In genomic region chr11:123357990-123358827, GRCh38 we compare ENCODE assay signal across 8 cellular contexts.
DNase-seq lines count a peak whose midpoint lies in the region; ATAC-seq and TF ChIP-seq lines count a peak whose summit lies in the region.

No MANE protein-coding gene starts in this region.

- H3K4me1 Mint-ChIP-seq in activated T-helper 2 cell treated with anti-CD3 and anti-CD28 coated beads, Interferon-gamma antibody, Interleukin-2, Interleukin-4, amounts not matched to agents 10 μg/mL and 5 μg/mL and 100 μg/mL, durations not matched to agents 14 hours and 24 hours and 36 hours (ENCODE audit: low read depth): peaks cover 51% of the 10 kb centered on the region

- H3K9me3 ChIP-seq in right atrium auricular region (no peaks in the 10 kb centered on the region), spleen (no peaks in the 10 kb centered on the region)

- no peaks in the 10 kb centered on the region for H3K27me3 ChIP-seq in right atrium auricular region
- peaks cover 0 to 60% (median 13%) of the 10 kb centered on the region in 7 donors for H3K27me3 ChIP-seq in spleen (replicated peaks in 1 of 7)

- intact Hi-C loops in activated T-helper 2 cell treated with anti-CD3 and anti-CD28 coated beads, Interferon-gamma antibody, Interleukin-2, Interleukin-4, amounts not matched to agents 10 μg/mL and 5 μg/mL and 100 μg/mL, durations not matched to agents 14 hours and 24 hours and 36 hours (cut with micrococcal nuclease): loop anchor here (1.0 to 2.0 kb wide), 6 partner anchors 20 to 121 kb away; partner anchors contain the start of gene GRAMD1B
- intact Hi-C loops in spleen (cut with DNase I; ENCODE audit: low total_unique reads): no loop called here

- TF ChIP-seq CTCF in right atrium auricular region (IDR thresholded peaks at IDR 0.05) (peak in 1 of 2 donors; percentile 60), spleen (IDR thresholded peaks at IDR 0.05 in 8 of 11, conservative IDR thresholded peaks at IDR 0.05 in 3 of 11) (no peak)

- peaks cover 0 to 19% of the 10 kb centered on the region in 2 donors for H3K4me1 ChIP-seq in right atrium auricular region
- H3K4me1 ChIP-seq in spleen: peaks cover 0 to 22% (median 13%) of the 10 kb centered on the region in 6 donors

- no peaks in the 10 kb centered on the region for H3K9me3 Mint-ChIP-seq in activated T-helper 2 cell treated with anti-CD3 and anti-CD28 coated beads, Interferon-gamma antibody, Interleukin-2, Interleukin-4, amounts not matched to agents 10 μg/mL and 5 μg/mL and 100 μg/mL, durations not matched to agents 14 hours and 24 hours and 36 hours

- DNase-seq in Ammon's horn (ENCODE audit: low spot score) (peak; percentile 36), NCI-H1417 (lab: John Stamatoyannopoulos, UW) (peak; percentile 15 to 92 (median 83)), right atrium auricular region (ENCODE audit: low spot score) (no peak), spleen (peak; percentile 71), SIG-M5 (lab: John Stamatoyannopoulos, UW) (no peak)
- peak; percentile 43 for DNase-seq in activated T-helper 2 cell treated with anti-CD3 and anti-CD28 coated beads, Interferon-gamma antibody, Interleukin-2, Interleukin-4, amounts not matched to agents 10 μg/mL and 5 μg/mL and 100 μg/mL, durations not matched to agents 14 hours and 24 hours and 36 hours (ENCODE audit: low spot score)

- ATAC-seq in GM19351 (IDR thresholded peaks at IDR 0.05; ENCODE audit: unreplicated experiment) (peak; percentile 73), HG02970 (IDR thresholded peaks at IDR 0.05; ENCODE audit: low FRiP score, unreplicated experiment) (no peak)

- peaks cover 13% of the 10 kb centered on the region for H3K36me3 Mint-ChIP-seq in activated T-helper 2 cell treated with anti-CD3 and anti-CD28 coated beads, Interferon-gamma antibody, Interleukin-2, Interleukin-4, amounts not matched to agents 10 μg/mL and 5 μg/mL and 100 μg/mL, durations not matched to agents 14 hours and 24 hours and 36 hours (ENCODE audit: low read depth)

- peak overlapping the region; percentile 96 for H3K4me3 Mint-ChIP-seq in activated T-helper 2 cell treated with anti-CD3 and anti-CD28 coated beads, Interferon-gamma antibody, Interleukin-2, Interleukin-4, amounts not matched to agents 10 μg/mL and 5 μg/mL and 100 μg/mL, durations not matched to agents 14 hours and 24 hours and 36 hours (ENCODE audit: low read depth)

- 1 to 2% (median 1%) methylated on average over 37 to 58 of the region's 58 CpGs for WGBS in spleen, 5 donors

- H3K27ac Mint-ChIP-seq in activated T-helper 2 cell treated with anti-CD3 and anti-CD28 coated beads, Interferon-gamma antibody, Interleukin-2, Interleukin-4, amounts not matched to agents 10 μg/mL and 5 μg/mL and 100 μg/mL, durations not matched to agents 14 hours and 24 hours and 36 hours: peak overlapping the region; percentile 76

- H3K4me3 ChIP-seq in right atrium auricular region (peak overlapping the region; percentile 42 to 51), spleen (peak overlapping the region; percentile 13 to 64 (median 28))

- H3K27ac ChIP-seq in right atrium auricular region: no peak overlapping the region
- no peak overlapping the region for H3K27ac ChIP-seq in spleen

- H3K36me3 ChIP-seq in right atrium auricular region (no peaks in the 10 kb centered on the region), spleen (no peaks in the 10 kb centered on the region)

- no peak for TF ChIP-seq POLR2A in spleen (IDR thresholded peaks at IDR 0.05)

- peaks cover under 1% of the 10 kb centered on the region for H3K27me3 Mint-ChIP-seq in activated T-helper 2 cell treated with anti-CD3 and anti-CD28 coated beads, Interferon-gamma antibody, Interleukin-2, Interleukin-4, amounts not matched to agents 10 μg/mL and 5 μg/mL and 100 μg/mL, durations not matched to agents 14 hours and 24 hours and 36 hours (ENCODE audit: low read depth)

Comparison
In these comparisons a context has a peak if more than half of its experiments do, and no peak if none do; other contexts are left out.
1. DNase-seq: peak in Ammon's horn (single experiment), NCI-H1417 (3 of 3), activated T-helper 2 cell treated with anti-CD3 and anti-CD28 coated beads, Interferon-gamma antibody, Interleukin-2, Interleukin-4, amounts not matched to agents 10 μg/mL and 5 μg/mL and 100 μg/mL, durations not matched to agents 14 hours and 24 hours and 36 hours (single experiment) and spleen (single experiment); none in right atrium auricular region (single experiment) and SIG-M5 (single experiment).